ENCODE assay signal across 7 cellular contexts in genomic region chr11:62105611-62106245, GRCh38. TPM values are rescaled to one million over a fixed set of nuclear protein-coding genes. Genes with fewer than 3 reads are reported as not detected.
DNase-seq lines count a peak whose midpoint lies in the region; ATAC-seq, FAIRE-seq and TF ChIP-seq lines count a peak whose summit lies in the region.

No MANE protein-coding gene starts in this region.

- H3K79me2 ChIP-seq in GM23338 (replicated peaks; ENCODE audit: insufficient read depth) (no peaks in the 10 kb centered on the region), keratinocyte (ENCODE audit: control insufficient read depth, insufficient read depth, low read length) (no peaks in the 10 kb centered on the region)

- no peak for TF ChIP-seq POLR2A in stomach (IDR thresholded peaks at IDR 0.05)

- ATAC-seq in GM23338 (no peak), HG03469 (IDR thresholded peaks at IDR 0.05; ENCODE audit: unreplicated experiment) (no peak)

- no peaks in the 10 kb centered on the region for H3K9me2 ChIP-seq in GM23338 (ENCODE audit: insufficient read depth)

- H3K4me3 ChIP-seq in GM23338, result no peak overlapping the region
- peak overlapping the region; percentile 74 for H3K4me3 ChIP-seq in adipocyte (ENCODE audit: low read length)
- H3K4me3 ChIP-seq in keratinocyte (ENCODE audit: control insufficient read depth in 2 of 3, extremely low read depth in 1 of 3, insufficient read depth in 2 of 3, low read depth in 1 of 3, low read length in 3 of 3), result no peak overlapping the region
- H3K4me3 ChIP-seq in stomach, result peak overlapping the region; percentile 17 to 31 (median 23)

- H3K27ac Mint-ChIP-seq in GM23338, result no peak overlapping the region

- H3K9me1 ChIP-seq in keratinocyte (ENCODE audit: control insufficient read depth, extremely low read depth, insufficient read depth, low read length), result no peaks in the 10 kb centered on the region

- dilution Hi-C loops in keratinocyte (cut with MboI; ENCODE audit: extremely low pct_ligation_motif_present, low sequenced_read_pairs), result no loop called here

- H3K4me2 ChIP-seq in GM23338, result no peak overlapping the region
- H3K4me2 ChIP-seq in keratinocyte (ENCODE audit: control insufficient read depth, extremely low read depth, insufficient read depth, low read depth, low read length), result peak overlapping the region; percentile 4

- WGBS in stomach, 5 donors, result 21 to 53% (median 37%) methylated on average over 9 of the region's 9 CpGs

- no peaks in the 10 kb centered on the region for H3K9me3 ChIP-seq in adipocyte (ENCODE audit: control insufficient read depth, low read length)
- no peaks in the 10 kb centered on the region for H3K9me3 ChIP-seq in keratinocyte (ENCODE audit: control insufficient read depth, low read depth, low read length)
- H3K9me3 ChIP-seq in stomach, result no peaks in the 10 kb centered on the region

- H3K4me1 ChIP-seq in GM23338 (ENCODE audit: insufficient read depth) (peaks cover 4% of the 10 kb centered on the region), adipocyte (ENCODE audit: control insufficient read depth, insufficient read depth, low read length) (peaks cover 18% of the 10 kb centered on the region), keratinocyte (ENCODE audit: control insufficient read depth, extremely low read depth, insufficient read depth, low read length) (no peaks in the 10 kb centered on the region), stomach (peaks cover 11 to 35% (median 17%) of the 10 kb centered on the region in 4 donors)

- no peaks in the 10 kb centered on the region for H3K27me3 ChIP-seq in GM23338 (ENCODE audit: insufficient read depth)
- no peaks in the 10 kb centered on the region for H3K27me3 ChIP-seq in adipocyte (replicated peaks; ENCODE audit: control insufficient read depth, insufficient read depth, low read length)
- H3K27me3 ChIP-seq in keratinocyte (ENCODE audit: control insufficient read depth, extremely low read depth, insufficient read depth, low read length), result no peaks in the 10 kb centered on the region
- H3K27me3 ChIP-seq in stomach, result no peaks in the 10 kb centered on the region

- H3K27ac ChIP-seq in GM23338 (ENCODE audit: low read depth), result no peak overlapping the region
- no peak overlapping the region for H3K27ac ChIP-seq in keratinocyte (ENCODE audit: control insufficient read depth, insufficient read depth, low read length)
- peak overlapping the region; percentile 54 to 83 (median 82) for H3K27ac ChIP-seq in stomach

- no peak overlapping the region for H3K4me3 Mint-ChIP-seq in GM23338

- H3K9me3 Mint-ChIP-seq in GM23338, result peaks cover 4% of the 10 kb centered on the region; the same call in 2 of the 3 replicates

- peaks cover 10% of the 10 kb centered on the region for H3K4me1 Mint-ChIP-seq in GM23338

- H3K9ac ChIP-seq in adipocyte (ENCODE audit: low read length) (peak overlapping the region; percentile 68), keratinocyte (ENCODE audit: control insufficient read depth, extremely low read depth, insufficient read depth, low read length) (no peak overlapping the region)

- no peak for TF ChIP-seq EP300 in stomach (IDR thresholded peaks at IDR 0.05)

- intact Hi-C loops in stomach (cut with DNase I; ENCODE audit: low total_unique reads), result loop anchor here (10.0 kb wide), 1 partner anchor 301 kb away; no protein-coding TSS in a partner anchor

- peaks cover 2% of the 10 kb centered on the region; the same call in 1 of the 3 replicates for H3K36me3 Mint-ChIP-seq in GM23338 (ENCODE audit: low read depth)

- H3K27me3 Mint-ChIP-seq in GM23338 (ENCODE audit: insufficient read depth, low read depth, poor library complexity), result peaks cover 8% of the 10 kb centered on the region

- DNase-seq in GM23338 (ENCODE audit: low spot score) (no peak), adipocyte (ENCODE audit: low read depth) (peak; percentile 73), keratinocyte (ENCODE audit: low read depth, low spot score) (no peak), stomach (no peak), retina (no peak), RCC 7860 (ENCODE audit: low spot score) (no peak)

- TF ChIP-seq CTCF in GM23338 (conservative IDR thresholded peaks at IDR 0.05; ENCODE audit: low read depth in 2 of 2), result no peak
- TF ChIP-seq CTCF in keratinocyte (optimal IDR thresholded peaks at IDR 0.05 in 1 of 3, IDR thresholded peaks at IDR 0.05 in 1 of 3, conservative IDR thresholded peaks at IDR 0.05 in 1 of 3; ENCODE audit: extremely low read depth in 1 of 3, insufficient read depth in 2 of 3, low read length in 3 of 3), result no peak
- no peak for TF ChIP-seq CTCF in stomach (IDR thresholded peaks at IDR 0.05)

- H3K36me3 ChIP-seq in GM23338 (ENCODE audit: insufficient read depth) (no peaks in the 10 kb centered on the region), adipocyte (ENCODE audit: control insufficient read depth, insufficient read depth, low read length, severe bottlenecking) (no peaks in the 10 kb centered on the region), keratinocyte (ENCODE audit: control insufficient read depth in 2 of 2, extremely low read depth in 1 of 2, insufficient read depth in 2 of 2, low read length in 2 of 2) (no peaks in the 10 kb centered on the region), stomach (no peaks in the 10 kb centered on the region)

- no peaks in the 10 kb centered on the region for H3F3A ChIP-seq in GM23338 (replicated peaks; ENCODE audit: low read depth)

- FAIRE-seq in keratinocyte (lab: Jason Lieb, UNC), result no peak
- no peak for FAIRE-seq in RCC 7860 (lab: Jason Lieb, UNC)

- H2AFZ ChIP-seq in GM23338 (peak overlapping the region; percentile 69; the same call in 1 of the 2 replicates), keratinocyte (ENCODE audit: control insufficient read depth, low read length) (no peak overlapping the region)

- H4K20me1 ChIP-seq in GM23338 (replicated peaks; ENCODE audit: insufficient read depth) (no peaks in the 10 kb centered on the region), keratinocyte (ENCODE audit: control insufficient read depth, extremely low read depth, insufficient read depth, low read length) (no peaks in the 10 kb centered on the region)

TF ChIP-seq in GM23338, 12 proteins besides CTCF, POLR2A, EP300 and RAD21 (continues in another document):
- TF ChIP-seq ETS1 (IDR thresholded peaks at IDR 0.05) (no peak), CREB1 (CRISPR knock-in tag; IDR thresholded peaks at IDR 0.05; ENCODE audit: low read depth) (no peak), JUNB (IDR thresholded peaks at IDR 0.05; ENCODE audit: unreplicated experiment) (no peak), ZNF331 (CRISPR knock-in tag; IDR thresholded peaks at IDR 0.05; ENCODE audit: low read depth) (no peak), EZH2 (IDR thresholded peaks at IDR 0.05; ENCODE audit: low read depth, unreplicated experiment) (no peak), REST (IDR thresholded peaks at IDR 0.05; ENCODE audit: unreplicated experiment) (no peak), ZNF114 (CRISPR knock-in tag; IDR thresholded peaks at IDR 0.05) (no peak), STAT1 (IDR thresholded peaks at IDR 0.05; ENCODE audit: unreplicated experiment) (no peak)

RNA-seq across cellular contexts. Expression of gene INCENP, which starts 18.1 kb away (rescaled TPM):
- total RNA-seq in GM23338 (2014; rRNA removed; shearing (Covaris generic)), result 115 and 131 TPM in 2 replicates
- 35.6 and 41.3 TPM in 2 replicates for polyA plus RNA-seq in GM23338 (2016; fragmentation: Nextera tagmentation; extraction: Ambion mirVana)
- 8.0 to 19.6 TPM (median 12.7 TPM) in 3 replicates for polyA plus RNA-seq in keratinocyte
- polyA plus RNA-seq in keratinocyte (2011; ENCODE audit: low read depth), result 5.3 TPM
- polyA plus RNA-seq in keratinocyte (2011; cell fraction: cytosol; rRNA removed), result 9.4 and 10.3 TPM in 2 replicates
- 23.1 and 32.1 TPM in 2 replicates for polyA plus RNA-seq in keratinocyte (2011; cell fraction: nucleus; rRNA removed)
- 5.7 and 23.6 TPM in 2 replicates for polyA plus RNA-seq in keratinocyte (2012; ENCODE audit: low replicate concordance)
- 8.5 to 31.3 TPM (median 14.1 TPM) in 3 replicates for polyA minus RNA-seq in keratinocyte
- 22.8 TPM for polyA minus RNA-seq in keratinocyte (2011; cell fraction: cytosol; rRNA and poly(A)+ RNA removed)
- polyA minus RNA-seq in keratinocyte (2011; cell fraction: nucleus; rRNA and poly(A)+ RNA removed), result 14.0 and 21.6 TPM in 2 replicates
- total RNA-seq in stomach, result 10 to 100 TPM in 3 of 5 donors, 1 to 10 TPM in 2; 4.1 to 32.1 (median 14.3) TPM
- polyA plus RNA-seq in stomach, result 1 to 10 TPM; 2.6 to 5.6 (median 4.5) TPM

Comparison
In these comparisons a context has a peak if more than half of its experiments do, and no peak if none do; other contexts are left out.
1. H3K27ac ChIP-seq: peak in stomach (5 of 5); none in GM23338 (single experiment) and keratinocyte (single experiment).
2. H3K4me3 ChIP-seq: peak in adipocyte (single experiment) and stomach (4 of 4); none in GM23338 (single experiment) and keratinocyte (0 of 3).